ENCODE assay signal across 19 cellular contexts in the genomic region with DNA sequence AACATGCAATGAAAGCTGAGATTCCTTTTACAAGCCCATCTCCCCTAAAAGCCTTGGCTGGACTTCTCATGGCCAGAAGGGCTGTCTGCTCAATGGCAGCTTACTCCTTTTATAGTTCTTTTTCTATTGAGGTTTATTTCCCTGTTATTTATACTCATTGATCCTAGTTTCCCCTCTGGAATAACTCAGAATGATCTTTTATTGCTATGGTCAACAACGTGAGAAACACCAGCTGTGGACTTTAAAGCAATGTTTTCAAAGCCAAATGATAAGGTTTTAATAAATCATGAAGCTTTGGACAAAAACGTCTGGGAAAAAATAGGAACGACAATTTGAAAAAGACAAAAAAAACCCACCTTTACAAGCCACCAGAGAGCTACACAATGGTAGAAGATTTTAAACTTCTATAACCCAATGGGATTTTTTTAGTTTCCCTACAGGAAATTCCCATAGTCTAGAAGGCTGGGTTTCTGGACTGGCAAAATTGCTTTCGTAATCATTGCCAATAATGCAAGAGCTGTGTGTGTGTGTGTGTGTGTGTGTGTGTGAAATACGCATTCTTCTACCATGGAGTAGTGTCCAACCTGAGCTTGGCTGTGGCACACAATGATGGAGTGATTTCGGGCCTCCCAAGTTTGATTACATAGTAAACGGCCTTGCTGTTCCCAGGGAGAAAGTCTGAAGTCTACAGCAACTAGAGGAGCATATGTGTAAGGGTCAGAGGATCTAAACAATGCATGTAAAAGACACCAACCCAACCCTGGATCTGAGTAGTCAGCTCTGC.
"Had no signal": no experiment of that assay in that cellular context is flagged by ENCODE, and none has a peak within 500 bp of the region (broad histone marks: within the 10 kb centered on the region; RNA-seq: fewer than 3 reads in every experiment).

No MANE protein-coding gene starts in this region.

- ATAC-seq: activated naive CD4-positive, alpha-beta T cell treated with anti-CD3 and anti-CD28 coated beads, Interleukin-2, amount 50 U/mL, for 72 hours; effector memory CD8-positive, alpha-beta T cell; WTC11 had no signal

- H3K27ac Mint-ChIP-seq: activated CD4-positive, alpha-beta memory T cell treated with anti-CD3 and anti-CD28 coated beads, Interleukin-2, amount 10 ng/mL, durations not matched to agents 7 days and 5 days; activated naive CD4-positive, alpha-beta T cell treated with anti-CD3 and anti-CD28 coated beads, Interleukin-2, amount 50 U/mL, for 72 hours; dendritic cell treated with granulocyte-macrophage colony-stimulating factor and Interleukin-4, amounts not matched to agents 40 ng/mL and 50 ng/mL, for 4 days; WTC11 had no signal

- H3K27me3 ChIP-seq: thyroid gland had no signal

- H3K36me3 Mint-ChIP-seq: WTC11 had no signal

- H3K27ac ChIP-seq: parathyroid adenoma, thyroid gland had no signal

- H3K4me3 ChIP-seq: lung, thyroid gland had no signal

- H3K4me1 Mint-ChIP-seq: activated CD4-positive, alpha-beta memory T cell treated with anti-CD3 and anti-CD28 coated beads, Interleukin-2, amount 10 ng/mL, durations not matched to agents 7 days and 5 days had no signal

- H3K27me3 Mint-ChIP-seq: activated CD4-positive, alpha-beta memory T cell treated with anti-CD3 and anti-CD28 coated beads, Interleukin-2, amount 10 ng/mL, durations not matched to agents 7 days and 5 days; brain; dendritic cell treated with granulocyte-macrophage colony-stimulating factor and Interleukin-4, amounts not matched to agents 40 ng/mL and 50 ng/mL, for 4 days; effector memory CD8-positive, alpha-beta T cell had no signal

- H3K9me3 Mint-ChIP-seq: activated CD4-positive, alpha-beta memory T cell treated with anti-CD3 and anti-CD28 coated beads, Interleukin-2, amount 10 ng/mL, durations not matched to agents 7 days and 5 days; activated naive CD4-positive, alpha-beta T cell treated with anti-CD3 and anti-CD28 coated beads, Interleukin-2, amount 50 U/mL, for 72 hours; brain; dendritic cell treated with granulocyte-macrophage colony-stimulating factor and Interleukin-4, amounts not matched to agents 40 ng/mL and 50 ng/mL, for 4 days; effector memory CD8-positive, alpha-beta T cell; WTC11 had no signal

- H3K4me1 ChIP-seq: parathyroid adenoma had no signal

- H3K9me3 ChIP-seq: thyroid gland had no signal

- DNase-seq: activated CD4-positive, alpha-beta memory T cell treated with anti-CD3 and anti-CD28 coated beads, Interleukin-2, amount 10 ng/mL, durations not matched to agents 7 days and 5 days; activated CD4-positive, alpha-beta T cell treated with anti-CD3 and anti-CD28 coated beads for 4 hours; activated gamma-delta T cell; activated T-cell treated with anti-CD3 and anti-CD28 coated beads, Interleukin-2, amount 50 U/mL, for 48 hours; amniotic stem cell; effector memory CD8-positive, alpha-beta T cell; erythroblast; foreskin fibroblast; glutamatergic neuron; midbrain; stimulated activated CD4-positive, alpha-beta T cell treated with anti-CD3 and anti-CD28 coated beads, Interleukin-1b, Interleukin-23, amount 100 ng/mL, for 48 hours; T-helper 2 cell; thyroid gland had no signal

- H3K4me3 Mint-ChIP-seq: activated CD4-positive, alpha-beta memory T cell treated with anti-CD3 and anti-CD28 coated beads, Interleukin-2, amount 10 ng/mL, durations not matched to agents 7 days and 5 days; brain; dendritic cell treated with granulocyte-macrophage colony-stimulating factor and Interleukin-4, amounts not matched to agents 40 ng/mL and 50 ng/mL, for 4 days; effector memory CD8-positive, alpha-beta T cell; WTC11 had no signal
